9 cellular contexts compared by ENCODE assay signal in the genomic region with DNA sequence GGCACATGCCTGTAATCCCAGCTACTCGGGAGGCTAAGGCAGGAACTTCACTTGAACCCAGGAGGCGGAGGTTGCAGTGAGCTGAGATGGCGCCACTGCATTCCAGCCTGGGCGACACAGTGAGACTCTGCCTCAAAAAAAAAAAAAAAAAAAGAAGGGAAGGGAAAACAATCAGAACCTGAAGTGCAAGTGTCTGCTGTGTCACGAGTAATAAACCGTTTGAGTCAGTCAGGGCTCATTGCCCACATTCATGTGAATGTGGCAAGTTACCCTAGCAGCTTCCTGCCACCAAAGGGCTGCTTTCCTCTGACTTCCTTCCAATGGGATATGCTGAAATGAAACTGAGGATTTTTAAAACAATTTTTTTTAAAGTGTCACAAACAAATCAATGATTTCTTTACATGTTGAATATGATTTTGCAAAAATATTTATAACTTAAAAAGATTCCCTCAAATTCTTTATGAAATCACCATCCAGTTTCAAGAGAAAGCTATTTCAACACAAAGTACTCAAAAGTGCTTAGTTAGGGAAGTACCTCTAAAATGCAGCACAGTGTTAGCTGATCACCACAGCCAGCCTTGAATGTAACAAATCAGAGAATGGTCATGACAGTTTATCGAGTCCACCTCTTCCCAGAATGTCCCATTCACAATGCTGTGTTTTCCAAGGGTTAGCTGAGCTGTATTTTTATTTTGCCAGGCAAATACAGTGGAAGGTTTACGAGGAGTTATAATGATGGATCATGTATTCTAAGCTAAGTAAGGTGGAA. TPM values are rescaled to one million over a fixed set of nuclear protein-coding genes. Genes with fewer than 3 reads are reported as not detected.
DNase-seq lines count a peak whose midpoint lies in the region; ATAC-seq, FAIRE-seq and TF ChIP-seq lines count a peak whose summit lies in the region.
"Had no signal": no experiment of that assay in that cellular context is flagged by ENCODE, and none has a peak within 500 bp of the region (broad histone marks: within the 10 kb centered on the region; RNA-seq: fewer than 3 reads in every experiment).

No MANE protein-coding gene starts in this region.

- no peaks in the 10 kb centered on the region for H3K27me3 Mint-ChIP-seq in activated naive CD4-positive, alpha-beta T cell treated with anti-CD3 and anti-CD28 coated beads, Interleukin-2, amount 50 U/mL, for 24 hours
- peaks cover 5% of the 10 kb centered on the region for H3K27me3 Mint-ChIP-seq in neural progenitor cell (ENCODE audit: insufficient read depth, low read depth)
- no peaks in the 10 kb centered on the region for H3K27me3 Mint-ChIP-seq in activated T-helper 1 cell treated with anti-CD3 and anti-CD28 coated beads, Interleukin-12 subunit alpha, Interleukin-12 subunit beta, Interleukin-2, Interleukin-4 antibody, amounts not matched to agents 30 ng/mL and 10 ng/mL and 1 ng/mL, durations not matched to agents 14 hours and 24 hours and 36 hours (ENCODE audit: insufficient read depth)

- H3K27ac ChIP-seq in stomach (peak overlapping the region in 4 of 5 donors; percentile 33 to 64 (median 39)), neural progenitor cell (no peak overlapping the region)

- peaks cover 0 to 41% (median 35%) of the 10 kb centered on the region in 4 donors for H3K36me3 ChIP-seq in stomach
- peaks cover 4% of the 10 kb centered on the region for H3K36me3 ChIP-seq in neural progenitor cell

- ATAC-seq in left ventricle myocardium superior, result peak; percentile 86

- TF ChIP-seq CTCF in stomach (IDR thresholded peaks at IDR 0.05), result no peak
- no peak for TF ChIP-seq CTCF in neural progenitor cell (IDR thresholded peaks at IDR 0.05)

- H3F3A ChIP-seq in neural progenitor cell (ENCODE audit: low read depth), result no peaks in the 10 kb centered on the region

- H3K9me3 Mint-ChIP-seq in activated naive CD4-positive, alpha-beta T cell treated with anti-CD3 and anti-CD28 coated beads, Interleukin-2, amount 50 U/mL, for 24 hours, result no peaks in the 10 kb centered on the region
- peaks cover 7% of the 10 kb centered on the region for H3K9me3 Mint-ChIP-seq in neural progenitor cell
- peaks cover 6% of the 10 kb centered on the region for H3K9me3 Mint-ChIP-seq in activated T-helper 1 cell treated with anti-CD3 and anti-CD28 coated beads, Interleukin-12 subunit alpha, Interleukin-12 subunit beta, Interleukin-2, Interleukin-4 antibody, amounts not matched to agents 30 ng/mL and 10 ng/mL and 1 ng/mL, durations not matched to agents 14 hours and 24 hours and 36 hours

- H3K36me3 Mint-ChIP-seq in activated naive CD4-positive, alpha-beta T cell treated with anti-CD3 and anti-CD28 coated beads, Interleukin-2, amount 50 U/mL, for 24 hours, result peaks cover 15% of the 10 kb centered on the region
- peaks cover 15% of the 10 kb centered on the region for H3K36me3 Mint-ChIP-seq in neural progenitor cell
- H3K36me3 Mint-ChIP-seq in activated T-helper 1 cell treated with anti-CD3 and anti-CD28 coated beads, Interleukin-12 subunit alpha, Interleukin-12 subunit beta, Interleukin-2, Interleukin-4 antibody, amounts not matched to agents 30 ng/mL and 10 ng/mL and 1 ng/mL, durations not matched to agents 14 hours and 24 hours and 36 hours (ENCODE audit: low read depth), result peaks cover 5% of the 10 kb centered on the region

- no peak overlapping the region for H3K9ac ChIP-seq in neural progenitor cell

- H3K27ac Mint-ChIP-seq in activated naive CD4-positive, alpha-beta T cell treated with anti-CD3 and anti-CD28 coated beads, Interleukin-2, amount 50 U/mL, for 24 hours, result peak overlapping the region; percentile 36
- no peak overlapping the region for H3K27ac Mint-ChIP-seq in neural progenitor cell
- H3K27ac Mint-ChIP-seq in activated T-helper 1 cell treated with anti-CD3 and anti-CD28 coated beads, Interleukin-12 subunit alpha, Interleukin-12 subunit beta, Interleukin-2, Interleukin-4 antibody, amounts not matched to agents 30 ng/mL and 10 ng/mL and 1 ng/mL, durations not matched to agents 14 hours and 24 hours and 36 hours, result no peak overlapping the region

- no peaks in the 10 kb centered on the region for H4K20me1 ChIP-seq in neural progenitor cell (ENCODE audit: low read depth)

- H3K4me1 Mint-ChIP-seq in activated naive CD4-positive, alpha-beta T cell treated with anti-CD3 and anti-CD28 coated beads, Interleukin-2, amount 50 U/mL, for 24 hours, result no peaks in the 10 kb centered on the region
- H3K4me1 Mint-ChIP-seq in neural progenitor cell, result peaks cover 6% of the 10 kb centered on the region
- H3K4me1 Mint-ChIP-seq in activated T-helper 1 cell treated with anti-CD3 and anti-CD28 coated beads, Interleukin-12 subunit alpha, Interleukin-12 subunit beta, Interleukin-2, Interleukin-4 antibody, amounts not matched to agents 30 ng/mL and 10 ng/mL and 1 ng/mL, durations not matched to agents 14 hours and 24 hours and 36 hours (ENCODE audit: low read depth), result no peaks in the 10 kb centered on the region

- no peak for TF ChIP-seq EP300 in stomach (IDR thresholded peaks at IDR 0.05)

- no peak overlapping the region for H3K4me3 ChIP-seq in stomach
- no peak overlapping the region for H3K4me3 ChIP-seq in neural progenitor cell

- peak; percentile 55 for FAIRE-seq in HTR-8/SVneo (lab: Jason Lieb, UNC)
- FAIRE-seq: G401.6 had no signal

- no peak overlapping the region for H3K4me3 Mint-ChIP-seq in activated naive CD4-positive, alpha-beta T cell treated with anti-CD3 and anti-CD28 coated beads, Interleukin-2, amount 50 U/mL, for 24 hours
- H3K4me3 Mint-ChIP-seq in neural progenitor cell, result no peak overlapping the region
- H3K4me3 Mint-ChIP-seq in activated T-helper 1 cell treated with anti-CD3 and anti-CD28 coated beads, Interleukin-12 subunit alpha, Interleukin-12 subunit beta, Interleukin-2, Interleukin-4 antibody, amounts not matched to agents 30 ng/mL and 10 ng/mL and 1 ng/mL, durations not matched to agents 14 hours and 24 hours and 36 hours, result no peak overlapping the region

- no peak overlapping the region for H3K4me2 ChIP-seq in neural progenitor cell

- no peak for DNase-seq in activated naive CD4-positive, alpha-beta T cell (lab: John Stamatoyannopoulos, UW)
- peak; percentile 68 for DNase-seq in HTR-8/SVneo (ENCODE audit: insufficient read length, low spot score)
- peak; percentile 26 for DNase-seq in UCSD-AML1 (lab: John Stamatoyannopoulos, UW; ENCODE audit: unreplicated experiment)
- DNase-seq in left ventricle myocardium superior, result peak; percentile 42
- no peak for DNase-seq in stomach
- no peak for DNase-seq in neural progenitor cell (ENCODE audit: low spot score)
- DNase-seq in activated T-helper 1 cell treated with anti-CD3 and anti-CD28 coated beads, Interleukin-12 subunit alpha, Interleukin-12 subunit beta, Interleukin-2, Interleukin-4 antibody, amounts not matched to agents 30 ng/mL and 10 ng/mL and 1 ng/mL, durations not matched to agents 14 hours and 24 hours and 36 hours (ENCODE audit: low spot score), result no peak

- intact Hi-C loops in left ventricle myocardium superior (cut with micrococcal nuclease) (no loop called here), stomach (cut with DNase I; ENCODE audit: low total_unique reads) (no loop called here)
- intact Hi-C loops in activated T-helper 1 cell treated with anti-CD3 and anti-CD28 coated beads, Interleukin-12 subunit alpha, Interleukin-12 subunit beta, Interleukin-2, Interleukin-4 antibody, amounts not matched to agents 30 ng/mL and 10 ng/mL and 1 ng/mL, durations not matched to agents 14 hours and 24 hours and 36 hours (cut with micrococcal nuclease), result no loop called here

- no peak overlapping the region for H2AFZ ChIP-seq in neural progenitor cell (replicated peaks)

- TF ChIP-seq POLR2A in stomach (IDR thresholded peaks at IDR 0.05), result no peak

- WGBS in stomach, 5 donors, result 51 to 65% (median 59%) methylated on average over 8 of the region's 8 CpGs

- H3K27me3 ChIP-seq in stomach (no peaks in the 10 kb centered on the region), neural progenitor cell (no peaks in the 10 kb centered on the region)

- H3K79me2 ChIP-seq in neural progenitor cell (ENCODE audit: low read depth), result no peaks in the 10 kb centered on the region

- peaks cover 0 to 17% (median 7%) of the 10 kb centered on the region in 4 donors for H3K4me1 ChIP-seq in stomach
- H3K4me1 ChIP-seq in neural progenitor cell, result no peaks in the 10 kb centered on the region

- H3K9me3 ChIP-seq in stomach, result peaks cover 0 to 9% (median 0%) of the 10 kb centered on the region in 4 donors
- no peaks in the 10 kb centered on the region for H3K9me3 ChIP-seq in neural progenitor cell (ENCODE audit: low read depth)

RNA-seq across cellular contexts. Expression of a gene that starts 36.4 kb away (rescaled TPM):
- 12.1 TPM for total RNA-seq in left ventricle myocardium superior
- total RNA-seq in stomach, result 10 to 100 TPM in 1 of 5 donors, 1 to 10 TPM in 4; 1.3 to 16.3 (median 2.6) TPM
- 1 to 10 TPM; 7.9 to 9.6 (median 9.2) TPM for polyA plus RNA-seq in stomach
- 5.2 and 7.1 TPM in 2 replicates for total RNA-seq in neural progenitor cell (ENCODE audit: low replicate concordance)
- 4.1 and 5.7 TPM in 2 replicates for total RNA-seq in activated T-helper 1 cell treated with anti-CD3 and anti-CD28 coated beads, Interleukin-12 subunit alpha, Interleukin-12 subunit beta, Interleukin-2, Interleukin-4 antibody, amounts not matched to agents 30 ng/mL and 10 ng/mL and 1 ng/mL, durations not matched to agents 14 hours and 24 hours and 36 hours

Comparison
In these comparisons a context has a peak if more than half of its experiments do, and no peak if none do; other contexts are left out.
1. DNase-seq: peak in HTR-8/SVneo (single experiment), UCSD-AML1 (single experiment) and left ventricle myocardium superior (single experiment); none in activated naive CD4-positive, alpha-beta T cell (0 of 4), stomach (single experiment), neural progenitor cell (single experiment) and activated T-helper 1 cell treated with anti-CD3 and anti-CD28 coated beads, Interleukin-12 subunit alpha, Interleukin-12 subunit beta, Interleukin-2, Interleukin-4 antibody, amounts not matched to agents 30 ng/mL and 10 ng/mL and 1 ng/mL, durations not matched to agents 14 hours and 24 hours and 36 hours (single experiment).